ENCODE assay signal across 8 cellular contexts in the genomic region with DNA sequence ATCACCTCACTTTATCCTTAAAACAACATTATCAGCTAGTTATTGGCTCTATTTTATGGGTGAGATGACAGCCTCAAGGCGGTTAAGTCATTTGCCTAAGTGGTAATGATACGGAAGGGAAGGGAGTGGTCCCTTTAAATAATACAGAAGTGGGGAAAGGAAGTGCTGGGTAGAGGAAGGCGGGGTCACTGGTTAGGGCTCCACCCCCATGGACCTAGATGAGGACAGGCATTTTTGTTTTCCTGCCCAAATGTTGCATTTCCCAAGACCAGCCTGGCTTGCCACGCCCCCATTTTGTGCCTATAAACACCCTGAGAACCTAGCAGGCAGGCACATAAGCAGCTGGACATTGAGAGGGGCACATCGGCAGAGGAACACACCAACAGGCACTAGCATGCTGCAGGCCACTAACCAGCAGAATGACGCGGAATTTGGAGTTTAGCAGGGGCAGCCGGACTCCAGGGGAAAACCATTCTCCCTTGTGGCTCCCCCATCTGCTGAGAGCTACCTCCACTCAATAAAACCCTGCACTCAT.
DNase-seq lines count a peak whose midpoint lies in the region; ATAC-seq lines count a peak whose summit lies in the region.

No MANE protein-coding gene starts in this region.

- H3K4me1 ChIP-seq in ectodermal cell (ENCODE audit: control insufficient read depth, insufficient read depth, low read length): no peaks in the 10 kb centered on the region

- no peaks in the 10 kb centered on the region for H3K27me3 ChIP-seq in ectodermal cell (ENCODE audit: control insufficient read depth, insufficient read depth, low read length, poor library complexity, severe bottlenecking)

- no peaks in the 10 kb centered on the region for H3K9me3 ChIP-seq in ectodermal cell (ENCODE audit: control insufficient read depth, low read length)

- DNase-seq in G401 (ENCODE audit: low spot score): peak; percentile 31
- peak; percentile 81 for DNase-seq in NCI-H2227 (lab: John Stamatoyannopoulos, UW; ENCODE audit: unreplicated experiment)
- peak; percentile 4 for DNase-seq in occipital lobe (lab: John Stamatoyannopoulos, UW)
- no peak for DNase-seq in NCI-H345 (lab: John Stamatoyannopoulos, UW)
- no peak for DNase-seq in effector CD4-positive, alpha-beta T cell
- no peak for DNase-seq in glomerular visceral epithelial cell (ENCODE audit: extremely low spot score)

- no peak for ATAC-seq in GM21423 (IDR thresholded peaks at IDR 0.05; ENCODE audit: unreplicated experiment)

- in situ Hi-C loops in G401 (cut with HindIII; ENCODE audit: low sequenced_read_pairs): no loop called here

- H3K4me3 ChIP-seq in ectodermal cell (ENCODE audit: insufficient read depth, low read depth, low read length): no peak overlapping the region

- H3K27ac ChIP-seq in ectodermal cell (ENCODE audit: insufficient read depth, low read depth, low read length, poor library complexity, severe bottlenecking): peak overlapping the region; percentile 41

- 90 to 91% methylated on average over 8 of the region's 8 CpGs for WGBS in ectodermal cell, 2 experiments

- no peaks in the 10 kb centered on the region for H3K36me3 ChIP-seq in ectodermal cell (ENCODE audit: control insufficient read depth, insufficient read depth, low read length)

Comparison
In these comparisons a context has a peak if more than half of its experiments do, and no peak if none do; other contexts are left out.
1. DNase-seq: peak in G401 (single experiment), NCI-H2227 (single experiment) and occipital lobe (single experiment); none in NCI-H345 (single experiment), effector CD4-positive, alpha-beta T cell (single experiment) and glomerular visceral epithelial cell (single experiment).